8 cellular contexts compared by ENCODE assay signal in genomic region chr7:40167291-40167690, GRCh38.
"Had no signal": no experiment of that assay in that cellular context is flagged by ENCODE, and none has a peak within 500 bp of the region (broad histone marks: within the 10 kb centered on the region; RNA-seq: fewer than 3 reads in every experiment).

No MANE protein-coding gene starts in this region.

- H3K4me3 ChIP-seq: GM12878 had no signal

- FAIRE-seq: G401.6, GM12878, GM12891, GM12892, GM18507, GM19239 had no signal

- DNase-seq: GDM1, GF-D8 had no signal
